In genomic region chr11:57516061-57516443, GRCh38 we compare ENCODE assay signal across 8 cellular contexts. TPM values are rescaled to one million over a fixed set of nuclear protein-coding genes. Genes with fewer than 3 reads are reported as not detected.
A peak's percentile ranks its signal among the peaks of the same experiment; 100 is the strongest.
DNase-seq lines count a peak whose midpoint lies in the region; ATAC-seq and TF ChIP-seq lines count a peak whose summit lies in the region.

No MANE protein-coding gene starts in this region.

- H3F3A ChIP-seq in GM23248 (ENCODE audit: insufficient read depth) = no peaks in the 10 kb centered on the region

- in situ Hi-C loops in GM23248 (cut with MboI) = no loop called here

- H2AFZ ChIP-seq in GM23248 = peak overlapping the region; percentile 100

- H3K9me3 Mint-ChIP-seq in glutamatergic neuron (ENCODE audit: unreplicated experiment) = peaks cover 2% of the 10 kb centered on the region

- TF ChIP-seq CTCF in VCaP (conservative IDR thresholded peaks at IDR 0.05) = no peak
- no peak for TF ChIP-seq CTCF in glutamatergic neuron (IDR thresholded peaks at IDR 0.05; ENCODE audit: partially characterized antibody, unreplicated experiment)

- peak overlapping the region; percentile 95 for H3K4me3 Mint-ChIP-seq in glutamatergic neuron (ENCODE audit: unreplicated experiment)

- H3K27ac ChIP-seq in GM23248 (peak overlapping the region; percentile 48), VCaP (peak overlapping the region; percentile 73; the same call in 1 of the 2 replicates)

- no peaks in the 10 kb centered on the region for H3K9me2 ChIP-seq in GM23248 (ENCODE audit: insufficient read depth)

- no peaks in the 10 kb centered on the region for H3K79me2 ChIP-seq in GM23248 (ENCODE audit: insufficient read depth)

- H3K9me3 ChIP-seq in GM23248 (ENCODE audit: low read depth) = no peaks in the 10 kb centered on the region
- H3K9me3 ChIP-seq in skeletal muscle satellite cell (replicated peaks; ENCODE audit: low read length) = no peaks in the 10 kb centered on the region

- H3K4me1 ChIP-seq in GM23248 (ENCODE audit: insufficient read depth) = peaks cover 4% of the 10 kb centered on the region; the same call in 1 of the 2 replicates
- peaks cover 8% of the 10 kb centered on the region for H3K4me1 ChIP-seq in skeletal muscle satellite cell (ENCODE audit: control insufficient read depth, insufficient read depth, low read length)

- DNase-seq in GM23248 = no peak
- no peak for DNase-seq in glutamatergic neuron
- no peak for DNase-seq in COLO668 (lab: John Stamatoyannopoulos, UW; ENCODE audit: unreplicated experiment)
- no peak for DNase-seq in hepatic stellate cell (ENCODE audit: low spot score)
- no peak for DNase-seq in NCI-H2171 (lab: John Stamatoyannopoulos, UW)

- H4K20me1 ChIP-seq in GM23248 (ENCODE audit: insufficient read depth) = no peaks in the 10 kb centered on the region

- H3K9ac ChIP-seq in GM23248 (peak overlapping the region; percentile 89), skeletal muscle satellite cell (ENCODE audit: low read depth, low read length) (peak overlapping the region; percentile 76)

- peak overlapping the region; percentile 28 for H3K27ac Mint-ChIP-seq in glutamatergic neuron (ENCODE audit: unreplicated experiment)

- H3K4me3 ChIP-seq in GM23248 (peak overlapping the region; percentile 99), skeletal muscle satellite cell (ENCODE audit: low read length) (peak overlapping the region; percentile 83)

- no peak for ATAC-seq in HG03521 (IDR thresholded peaks at IDR 0.05; ENCODE audit: unreplicated experiment)

- H3K4me1 Mint-ChIP-seq in glutamatergic neuron (ENCODE audit: low read depth, unreplicated experiment) = no peaks in the 10 kb centered on the region

- H3K36me3 ChIP-seq in GM23248 (ENCODE audit: low read depth) (no peaks in the 10 kb centered on the region), skeletal muscle satellite cell (ENCODE audit: insufficient read depth, low read length) (no peaks in the 10 kb centered on the region)

- H3K4me2 ChIP-seq in GM23248 (ENCODE audit: unreplicated experiment) = peak overlapping the region; percentile 95
- peak overlapping the region; percentile 90 for H3K4me2 ChIP-seq in skeletal muscle satellite cell (ENCODE audit: low read length)

- H3K36me3 Mint-ChIP-seq in glutamatergic neuron (ENCODE audit: unreplicated experiment) = no peaks in the 10 kb centered on the region

- 4 to 7% methylated on average over 5 of the region's 5 CpGs for WGBS in GM23248 (ENCODE audit: low coverage in 1 of 2, low lambda C conversion rate in 2 of 2, missing lambda C conversion rate in 2 of 2), 2 experiments

- H3K27me3 ChIP-seq in GM23248 (replicated peaks; ENCODE audit: insufficient read depth) (no peaks in the 10 kb centered on the region), skeletal muscle satellite cell (ENCODE audit: control insufficient read depth, insufficient read depth, low read length) (no peaks in the 10 kb centered on the region)

- peaks cover 15% of the 10 kb centered on the region for H3K27me3 Mint-ChIP-seq in glutamatergic neuron (ENCODE audit: unreplicated experiment)

RNA-seq across cellular contexts. Expression of gene SLC43A1, which starts 0.6 kb away (rescaled TPM):
- 6.2 and 9.3 TPM in 2 replicates for total RNA-seq in GM23248 (2014; rRNA removed; shearing (Covaris generic))
- polyA plus RNA-seq in GM23248 (2016; fragmentation: Nextera tagmentation; extraction: Ambion mirVana) = 7.1 and 7.7 TPM in 2 replicates
- total RNA-seq in glutamatergic neuron (ENCODE audit: unreplicated experiment) = 5.2 TPM
- 9.6 and 14.7 TPM in 2 replicates for total RNA-seq in skeletal muscle satellite cell (2012; rRNA removed)

RNA-seq across cellular contexts. Expression of gene TIMM10, which starts 14.5 kb away (rescaled TPM):
- 29.0 and 48.3 TPM in 2 replicates for total RNA-seq in GM23248 (2014; rRNA removed; shearing (Covaris generic))
- 73.4 and 78.3 TPM in 2 replicates for polyA plus RNA-seq in GM23248 (2016; fragmentation: Nextera tagmentation; extraction: Ambion mirVana)
- 51.2 TPM for total RNA-seq in glutamatergic neuron (ENCODE audit: unreplicated experiment)
- total RNA-seq in skeletal muscle satellite cell (2012; rRNA removed) = 44.4 and 59.6 TPM in 2 replicates

RNA-seq across cellular contexts. Expression of gene SMTNL1, which starts 21.3 kb away (rescaled TPM):
- total RNA-seq in GM23248 (2014; rRNA removed; shearing (Covaris generic)) = not detected in 2 replicates
- not detected in 2 replicates for polyA plus RNA-seq in GM23248 (2016; fragmentation: Nextera tagmentation; extraction: Ambion mirVana)
- total RNA-seq in glutamatergic neuron (ENCODE audit: unreplicated experiment) = not detected
- total RNA-seq in skeletal muscle satellite cell (2012; rRNA removed) = not detected in 2 replicates

RNA-seq across cellular contexts. Expression of gene UBE2L6, which starts 51.4 kb away (rescaled TPM):
- 32.8 and 41.5 TPM in 2 replicates for total RNA-seq in GM23248 (2014; rRNA removed; shearing (Covaris generic))
- polyA plus RNA-seq in GM23248 (2016; fragmentation: Nextera tagmentation; extraction: Ambion mirVana) = 74.0 and 75.9 TPM in 2 replicates
- 199 TPM for total RNA-seq in glutamatergic neuron (ENCODE audit: unreplicated experiment)
- 62.5 and 65.4 TPM in 2 replicates for total RNA-seq in skeletal muscle satellite cell (2012; rRNA removed)

RNA-seq across cellular contexts. Expression of gene RTN4RL2, which starts 55.7 kb away (rescaled TPM):
- 0.32 TPM in 1 of 2 replicates, not detected in the other for total RNA-seq in GM23248 (2014; rRNA removed; shearing (Covaris generic))
- 0.80 and 1.1 TPM in 2 replicates for polyA plus RNA-seq in GM23248 (2016; fragmentation: Nextera tagmentation; extraction: Ambion mirVana)
- 119 TPM for total RNA-seq in glutamatergic neuron (ENCODE audit: unreplicated experiment)
- total RNA-seq in skeletal muscle satellite cell (2012; rRNA removed) = 0.51 TPM in 1 of 2 replicates, not detected in the other
